8 cellular contexts compared by ENCODE assay signal in the genomic region with DNA sequence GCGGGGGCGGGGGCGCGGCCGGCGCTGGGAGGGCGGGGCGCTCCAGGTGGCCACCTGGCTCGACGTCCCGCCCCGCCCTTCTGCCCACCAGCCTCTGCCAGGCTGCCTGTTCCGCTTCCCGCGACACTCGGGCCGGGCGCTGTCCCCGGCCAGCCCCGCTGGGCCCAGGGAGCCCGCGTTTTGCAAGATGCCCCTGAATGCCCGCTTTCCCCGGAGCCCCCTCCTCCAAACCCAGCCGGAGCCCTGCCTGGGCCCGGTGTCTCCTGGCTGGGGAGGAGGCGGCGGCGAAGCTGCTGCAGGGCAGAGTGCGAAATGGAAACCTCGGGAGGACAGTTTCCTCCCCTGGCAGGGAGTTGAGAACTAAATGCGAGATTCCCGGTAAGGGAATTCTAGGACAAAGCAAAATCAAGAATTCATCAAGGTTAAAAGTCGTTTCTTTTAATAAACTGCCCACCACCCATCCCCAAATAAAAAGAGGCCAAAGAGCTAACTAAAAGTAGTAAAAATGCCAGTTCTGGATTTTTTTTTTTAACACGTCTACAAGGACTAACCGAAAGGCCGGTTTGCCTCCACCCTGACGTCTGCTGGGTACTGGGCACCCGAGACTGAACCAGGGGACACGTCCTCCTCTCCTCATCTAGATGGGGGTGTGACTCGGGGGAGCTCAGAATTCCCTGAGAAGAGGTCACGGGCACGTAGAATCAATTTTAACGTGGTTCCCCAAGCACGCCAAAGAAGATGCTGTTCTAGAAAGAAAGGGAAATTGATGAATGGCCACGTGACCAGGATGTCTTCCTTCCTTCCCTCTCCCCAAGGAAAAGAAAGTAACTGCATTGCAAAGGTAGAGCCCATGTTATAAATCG.
A peak's percentile ranks its signal among the peaks of the same experiment; 100 is the strongest.
DNase-seq lines count a peak whose midpoint lies in the region; ATAC-seq and TF ChIP-seq lines count a peak whose summit lies in the region.

No MANE protein-coding gene starts in this region.

- peak overlapping the region; percentile 76 to 81 for H3K9ac ChIP-seq in colonic mucosa (ENCODE audit: low read depth in 2 of 2, low read length in 2 of 2)

- H3K36me3 Mint-ChIP-seq in naive thymus-derived CD4-positive, alpha-beta T cell, result peaks cover 0 to 13% (median 0%) of the 10 kb centered on the region in 5 donors

- peaks cover 0 to 26% (median 13%) of the 10 kb centered on the region in 9 donors for H3K4me1 ChIP-seq in heart right ventricle
- peaks cover 3% of the 10 kb centered on the region for H3K4me1 ChIP-seq in colonic mucosa
- peaks cover 7 to 14% of the 10 kb centered on the region in 2 donors for H3K4me1 ChIP-seq in naive thymus-derived CD4-positive, alpha-beta T cell (ENCODE audit: control insufficient read depth in 2 of 2, insufficient read depth in 2 of 2, low read length in 2 of 2)

- H3K27me3 ChIP-seq in heart right ventricle (peaks cover 0 to 50% (median 42%) of the 10 kb centered on the region in 7 donors), colonic mucosa (no peaks in the 10 kb centered on the region)
- no peaks in the 10 kb centered on the region for H3K27me3 ChIP-seq in naive thymus-derived CD4-positive, alpha-beta T cell (ENCODE audit: control insufficient read depth in 2 of 2, insufficient read depth in 2 of 2, low read length in 2 of 2)

- DNase-seq in heart right ventricle (no peak), left cardiac atrium (no peak), NCI-H526 (lab: John Stamatoyannopoulos, UW) (peak; percentile 68 to 73), colonic mucosa (peak; percentile 46), GM19240 (ENCODE audit: insufficient read length, low spot score) (no peak), SKM-1 (lab: John Stamatoyannopoulos, UW; ENCODE audit: unreplicated experiment) (no peak)
- DNase-seq in naive thymus-derived CD4-positive, alpha-beta T cell, result no peak

- H3K4me3 Mint-ChIP-seq in naive thymus-derived CD4-positive, alpha-beta T cell, result peak overlapping the region; percentile 37 to 94 (median 80)

- peaks cover 16 to 31% (median 20%) of the 10 kb centered on the region in 7 donors for H3K4me1 Mint-ChIP-seq in naive thymus-derived CD4-positive, alpha-beta T cell

- peaks cover 0 to 25% (median 5%) of the 10 kb centered on the region in 5 donors for H3K27me3 Mint-ChIP-seq in naive thymus-derived CD4-positive, alpha-beta T cell

- H3K9me3 Mint-ChIP-seq in naive thymus-derived CD4-positive, alpha-beta T cell, result peaks cover 0 to 4% (median 0%) of the 10 kb centered on the region in 11 donors

- TF ChIP-seq CTCF in heart right ventricle (IDR thresholded peaks at IDR 0.05), result no peak
- no peak for TF ChIP-seq CTCF in colonic mucosa (IDR thresholded peaks at IDR 0.05)

- POLR2A ChIA-PET in naive thymus-derived CD4-positive, alpha-beta T cell (lab: Charles Lee), result interaction anchor here (0.6 kb wide), 1 partner anchor 250 kb away, joined by 5 read pairs; the partner anchor contains the start of gene CBX3

- H3K4me3 ChIP-seq in heart right ventricle, result peak overlapping the region; percentile 14 to 76 (median 63)
- peak overlapping the region; percentile 57 for H3K4me3 ChIP-seq in colonic mucosa
- peak overlapping the region; percentile 43 for H3K4me3 ChIP-seq in naive thymus-derived CD4-positive, alpha-beta T cell (ENCODE audit: low read length)

- intact Hi-C loops in heart right ventricle (cut with DNase I), result loop anchor here in 1 of 10 donors (5.0 kb wide), 1 partner anchor 59 kb away; no protein-coding TSS in a partner anchor
- intact Hi-C loops in left cardiac atrium (cut with DNase I), result no loop called here
- intact Hi-C loops in colonic mucosa (cut with DNase I), result no loop called here
- intact Hi-C loops in naive thymus-derived CD4-positive, alpha-beta T cell (cut with micrococcal nuclease), result loop anchor here (1.0 to 10.0 kb wide), 18 partner anchors 57 to 1789 kb away; partner anchors contain the start of genes HIBADH (in 2 of the 2), HNRNPA2B1 (in 2 of the 2), CBX3 (in 1 of the 2) and CYCS (in 1 of the 2)

- H3K27ac ChIP-seq in heart right ventricle (peak overlapping the region in 3 of 10 donors; percentile 21 to 69 (median 30)), colonic mucosa (peak overlapping the region; percentile 93)
- peak overlapping the region; percentile 52 for H3K27ac ChIP-seq in naive thymus-derived CD4-positive, alpha-beta T cell (ENCODE audit: low read depth, low read length)

- WGBS in heart right ventricle, 2 donors, result 11% methylated on average over 41 to 46 of the region's 47 CpGs

- H3K36me3 ChIP-seq in heart right ventricle (no peaks in the 10 kb centered on the region), colonic mucosa (no peaks in the 10 kb centered on the region)
- H3K36me3 ChIP-seq in naive thymus-derived CD4-positive, alpha-beta T cell (ENCODE audit: control insufficient read depth in 2 of 3, insufficient read depth in 3 of 3, low read length in 3 of 3), result no peaks in the 10 kb centered on the region

- H3K9me3 ChIP-seq in heart right ventricle (peaks cover 0 to 10% (median 0%) of the 10 kb centered on the region in 11 donors), colonic mucosa (no peaks in the 10 kb centered on the region)
- no peaks in the 10 kb centered on the region for H3K9me3 ChIP-seq in naive thymus-derived CD4-positive, alpha-beta T cell (ENCODE audit: control insufficient read depth in 2 of 3, low read length in 3 of 3)

- H3K27ac Mint-ChIP-seq in naive thymus-derived CD4-positive, alpha-beta T cell, result peak overlapping the region in 5 of 9 donors; percentile 45 to 81 (median 77)

- CTCF ChIA-PET in naive thymus-derived CD4-positive, alpha-beta T cell (lab: Charles Lee), result no interaction called here

- ATAC-seq in heart right ventricle (peak in 2 of 8 donors; percentile 37 to 41), left cardiac atrium (no peak), HG02623 (IDR thresholded peaks at IDR 0.05; ENCODE audit: unreplicated experiment) (peak; percentile 41)
- ATAC-seq in naive thymus-derived CD4-positive, alpha-beta T cell, result no peak

Comparison
In these comparisons a context has a peak if more than half of its experiments do, and no peak if none do; other contexts are left out.
1. DNase-seq: peak in NCI-H526 (2 of 2) and colonic mucosa (single experiment); none in heart right ventricle (0 of 2), left cardiac atrium (single experiment), naive thymus-derived CD4-positive, alpha-beta T cell (0 of 9), GM19240 (single experiment) and SKM-1 (single experiment).
2. intact Hi-C loops: an anchor here in naive thymus-derived CD4-positive, alpha-beta T cell (1.0 to 10.0 kb wide); none called in left cardiac atrium and colonic mucosa.
3. Peak in every context shown above with its lines, with median percentiles within 50 percentile points of each other: H3K4me3 ChIP-seq.